In genomic region chr3:15800780-15801179, GRCh38 we compare ENCODE assay signal across 14 cellular contexts. TPM values are rescaled to one million over a fixed set of nuclear protein-coding genes. Genes with fewer than 3 reads are reported as not detected.
DNase-seq lines count a peak whose midpoint lies in the region; ATAC-seq and TF ChIP-seq lines count a peak whose summit lies in the region.
"Had no signal": no experiment of that assay in that cellular context is flagged by ENCODE, and none has a peak within 500 bp of the region (broad histone marks: within the 10 kb centered on the region; RNA-seq: fewer than 3 reads in every experiment).

No MANE protein-coding gene starts in this region.

- TF ChIP-seq POLR2A in breast epithelium (IDR thresholded peaks at IDR 0.05) = no peak

- no TSS peak for BruUV-seq in mammary epithelial cell (replicated peaks; lab: Mats Ljungman, UMichigan)

- intact Hi-C loops in breast epithelium (cut with DNase I; ENCODE audit: low total_unique reads) = no loop called here
- intact Hi-C loops in mammary epithelial cell (cut with micrococcal nuclease) = no loop called here
- intact Hi-C loops in posterior vena cava (cut with DNase I) = no loop called here

- peak overlapping the region; percentile 73 for H3K4me3 Mint-ChIP-seq in T-helper 2 cell treated with Interferon-gamma antibody and Interleukin-4, amounts not matched to agents 5 μg/mL and 100 μg/mL, for 36 hours
- H3K4me3 Mint-ChIP-seq: activated naive CD4-positive, alpha-beta T cell treated with anti-CD3 and anti-CD28 coated beads for 36 hours had no signal

- H3K9me3 ChIP-seq in breast epithelium = no peaks in the 10 kb centered on the region
- H3K9me3 ChIP-seq in mammary epithelial cell (replicated peaks; ENCODE audit: insufficient read depth, low read length) = no peaks in the 10 kb centered on the region
- no peaks in the 10 kb centered on the region for H3K9me3 ChIP-seq in BE2C
- H3K9me3 ChIP-seq: mucosa of descending colon had no signal

- no peaks in the 10 kb centered on the region for H3K36me3 ChIP-seq in breast epithelium
- no peaks in the 10 kb centered on the region for H3K36me3 ChIP-seq in mammary epithelial cell (ENCODE audit: insufficient read depth, low read length)
- no peaks in the 10 kb centered on the region for H3K36me3 ChIP-seq in BE2C
- H3K36me3 ChIP-seq: SJCRH30 had no signal

- no peak overlapping the region for H3K4me2 ChIP-seq in mammary epithelial cell (ENCODE audit: insufficient read depth, low read depth, low read length)

- H3K27me3 ChIP-seq in breast epithelium = no peaks in the 10 kb centered on the region
- H3K27me3 ChIP-seq in mammary epithelial cell (ENCODE audit: insufficient read depth, low read length) = no peaks in the 10 kb centered on the region
- no peaks in the 10 kb centered on the region for H3K27me3 ChIP-seq in BE2C
- H3K27me3 ChIP-seq: SJCRH30 had no signal

- dilution Hi-C loops in mammary epithelial cell (cut with HindIII; ENCODE audit: low sequenced_read_pairs) = no loop called here

- peaks cover 9% of the 10 kb centered on the region for H3K9me3 Mint-ChIP-seq in T-helper 2 cell treated with Interferon-gamma antibody and Interleukin-4, amounts not matched to agents 5 μg/mL and 100 μg/mL, for 36 hours
- H3K9me3 Mint-ChIP-seq: activated naive CD4-positive, alpha-beta T cell treated with anti-CD3 and anti-CD28 coated beads for 36 hours had no signal

- CTCF ChIA-PET in mammary epithelial cell (lab: Charles Lee; ENCODE audit: low non-redundant PET) = no interaction called here

- H3K36me3 Mint-ChIP-seq in T-helper 2 cell treated with Interferon-gamma antibody and Interleukin-4, amounts not matched to agents 5 μg/mL and 100 μg/mL, for 36 hours (ENCODE audit: low read depth) = peaks cover 19% of the 10 kb centered on the region

- no peaks in the 10 kb centered on the region for H4K20me1 ChIP-seq in mammary epithelial cell (ENCODE audit: insufficient read depth, low read length)

- no peak overlapping the region for H2AFZ ChIP-seq in mammary epithelial cell (ENCODE audit: low read depth, low read length)

- peak overlapping the region; percentile 95 for H3K27ac Mint-ChIP-seq in T-helper 2 cell treated with Interferon-gamma antibody and Interleukin-4, amounts not matched to agents 5 μg/mL and 100 μg/mL, for 36 hours
- H3K27ac Mint-ChIP-seq: activated naive CD4-positive, alpha-beta T cell treated with anti-CD3 and anti-CD28 coated beads for 36 hours had no signal

- H3K4me3 ChIP-seq in breast epithelium (no peak overlapping the region), mammary epithelial cell (replicated peaks in 1 of 3; ENCODE audit: insufficient read depth in 1 of 3, low read depth in 2 of 3, low read length in 3 of 3) (no peak overlapping the region), fibroblast of villous mesenchyme (ENCODE audit: low read depth, low read length) (no peak overlapping the region), BE2C (ENCODE audit: low read depth, low read length) (no peak overlapping the region)
- H3K4me3 ChIP-seq: mucosa of descending colon, SJCRH30 had no signal

- DNase-seq in breast epithelium (ENCODE audit: low spot score in 2 of 2) (no peak), mammary epithelial cell (no peak), fibroblast of villous mesenchyme (ENCODE audit: low read depth) (peak; percentile 48), BE2C (no peak), NCI-H1092 (lab: John Stamatoyannopoulos, UW) (no peak), posterior vena cava (ENCODE audit: low spot score) (no peak)
- DNase-seq in T-helper 2 cell treated with Interferon-gamma antibody and Interleukin-4, amounts not matched to agents 5 μg/mL and 100 μg/mL, for 36 hours (ENCODE audit: low spot score) = no peak
- DNase-seq: activated naive CD4-positive, alpha-beta T cell treated with anti-CD3 and anti-CD28 coated beads for 36 hours; mucosa of descending colon; NCI-H1694; NCI-H526 treated with DMSO at 0.1 percent for 48 hours; SJCRH30; stimulated activated CD8-positive, alpha-beta memory T cell treated with anti-CD3 and anti-CD28 coated beads, Interleukin-4, amount 100 ng/mL, for 48 hours had no signal

- H3K27ac ChIP-seq in breast epithelium = peak overlapping the region; percentile 38
- H3K27ac ChIP-seq in mammary epithelial cell (ENCODE audit: insufficient read depth, low read depth, low read length) = no peak overlapping the region
- H3K27ac ChIP-seq: SJCRH30 had no signal

- no peak for ATAC-seq in GM19351 (IDR thresholded peaks at IDR 0.05; ENCODE audit: unreplicated experiment)
- ATAC-seq: mucosa of descending colon had no signal

- TF ChIP-seq CTCF in breast epithelium (IDR thresholded peaks at IDR 0.05) (no peak), mammary epithelial cell (conservative IDR thresholded peaks at IDR 0.05 in 1 of 2, IDR thresholded peaks at IDR 0.05 in 1 of 2; ENCODE audit: extremely low read depth in 1 of 2, insufficient read depth in 1 of 2, low read depth in 1 of 2, low read length in 2 of 2) (no peak), fibroblast of villous mesenchyme (IDR thresholded peaks at IDR 0.05; ENCODE audit: insufficient read depth, low read depth, low read length) (no peak), BE2C (IDR thresholded peaks at IDR 0.05; ENCODE audit: low read depth, low read length) (no peak)

- peaks cover 73% of the 10 kb centered on the region for H3K79me2 ChIP-seq in mammary epithelial cell (ENCODE audit: insufficient read depth, low read length)

- H3K4me1 ChIP-seq in breast epithelium (peaks cover 0 to 4% of the 10 kb centered on the region in 2 donors), mammary epithelial cell (ENCODE audit: insufficient read depth, low read length) (peaks cover 9% of the 10 kb centered on the region), BE2C (no peaks in the 10 kb centered on the region)

- peaks cover 76% of the 10 kb centered on the region for H3K4me1 Mint-ChIP-seq in T-helper 2 cell treated with Interferon-gamma antibody and Interleukin-4, amounts not matched to agents 5 μg/mL and 100 μg/mL, for 36 hours (ENCODE audit: low read depth)

- H3K27me3 Mint-ChIP-seq in T-helper 2 cell treated with Interferon-gamma antibody and Interleukin-4, amounts not matched to agents 5 μg/mL and 100 μg/mL, for 36 hours (ENCODE audit: low read depth) = no peaks in the 10 kb centered on the region

- in situ Hi-C loops in mammary epithelial cell (cut with MboI; ENCODE audit: low sequenced_read_pairs in 2 of 2) = loop anchor here (10.0 kb wide), 1 partner anchor 166 kb away; no protein-coding TSS in a partner anchor

- H3K9ac ChIP-seq in mammary epithelial cell (ENCODE audit: insufficient read depth, low read length) = no peak overlapping the region

RNA-seq across cellular contexts. Expression of gene ANKRD28, which starts 3.0 kb away (rescaled TPM):
- total RNA-seq in breast epithelium = 10 to 100 TPM; 80.8 to 99.2 (median 89.8) TPM
- total RNA-seq in mammary epithelial cell = 10 to 100 TPM; 38.0 to 49.2 TPM
- polyA plus RNA-seq in mammary epithelial cell = 25.1 TPM
- 140 TPM for polyA minus RNA-seq in mammary epithelial cell
- 248 and 372 TPM in 2 replicates for total RNA-seq in fibroblast of villous mesenchyme
- polyA plus RNA-seq in BE2C (2012; ENCODE audit: insufficient read depth, insufficient read length, low read depth) = 4.5 TPM
- total RNA-seq in posterior vena cava = 10 to 100 TPM; 40.9 to 45.0 TPM
